In genomic region chr17:73912360-73912746, GRCh38 we compare ENCODE assay signal across 37 cellular contexts.
"Had no signal": no experiment of that assay in that cellular context is flagged by ENCODE, and none has a peak within 500 bp of the region (broad histone marks: within the 10 kb centered on the region; RNA-seq: fewer than 3 reads in every experiment).

No MANE protein-coding gene starts in this region.

- H3K27ac Mint-ChIP-seq: activated B cell treated with CpG ODN at 0.5 μM for 24 hours; activated CD4-positive, alpha-beta memory T cell treated with anti-CD3 and anti-CD28 coated beads, Interleukin-2, amount 10 ng/mL, durations not matched to agents 7 days and 5 days; activated CD4-positive, alpha-beta T cell treated with anti-CD3 and anti-CD28 coated beads, Interleukin-2, amount 10 ng/mL, durations not matched to agents 24 days and 14 days; activated CD8-positive, alpha-beta memory T cell treated with anti-CD3 and anti-CD28 coated beads, Interleukin-2, amount 10 ng/mL, durations not matched to agents 7 days and 5 days; activated CD8-positive, alpha-beta T cell treated with anti-CD3 and anti-CD28 coated beads, Interleukin-2, amount 10 ng/mL, durations not matched to agents 7 days and 5 days; activated naive CD4-positive, alpha-beta T cell treated with anti-CD3 and anti-CD28 coated beads, Interleukin-2, amount 10 ng/mL, durations not matched to agents 7 days and 5 days; activated naive CD4-positive, alpha-beta T cell treated with anti-CD3 and anti-CD28 coated beads, Interleukin-2, amount 50 U/mL, for 24 hours; activated naive CD8-positive, alpha-beta T cell; activated naive CD8-positive, alpha-beta T cell treated with anti-CD3 and anti-CD28 coated beads, Interleukin-2, amount 10 ng/mL, durations not matched to agents 7 days and 5 days; activated naive CD8-positive, alpha-beta T cell treated with anti-CD3 and anti-CD28 coated beads, Interleukin-2, amount 50 U/mL, for 24 hours; activated T-cell treated with anti-CD3 and anti-CD28 coated beads, Interleukin-2, amount 50 U/mL, for 24 hours; activated T-helper 2 cell treated with anti-CD3 and anti-CD28 coated beads, Interferon-gamma antibody, Interleukin-2, Interleukin-4, amounts not matched to agents 10 μg/mL and 5 μg/mL and 100 μg/mL, durations not matched to agents 14 hours and 24 hours and 36 hours; T-helper 1 cell treated with Interleukin-12 subunit alpha and Interleukin-12 subunit beta and Interleukin-4 antibody, amounts not matched to agents 30 μg/mL and 1 μg/mL, for 36 hours; T-helper 2 cell treated with Interferon-gamma antibody and Interleukin-4, amounts not matched to agents 5 μg/mL and 100 μg/mL, for 36 hours had no signal

- H3K27me3 ChIP-seq: ascending aorta had no signal

- ATAC-seq: activated CD8-positive, alpha-beta memory T cell treated with anti-CD3 and anti-CD28 coated beads, Interleukin-2, amount 10 ng/mL, durations not matched to agents 7 days and 5 days; activated CD8-positive, alpha-beta T cell treated with anti-CD3 and anti-CD28 coated beads, Interleukin-2, amount 10 ng/mL, durations not matched to agents 7 days and 5 days; activated naive CD8-positive, alpha-beta T cell treated with anti-CD3 and anti-CD28 coated beads, Interleukin-2, amount 50 U/mL, for 24 hours had no signal

- H3K4me1 ChIP-seq: ascending aorta had no signal

- DNase-seq: activated B cell treated with CpG ODN at 0.5 μM for 24 hours; activated CD4-positive, alpha-beta memory T cell treated with anti-CD3 and anti-CD28 coated beads, Interleukin-2, amount 10 ng/mL, durations not matched to agents 7 days and 5 days; activated CD4-positive, alpha-beta T cell treated with anti-CD3 and anti-CD28 coated beads for 4 hours; activated CD4-positive, alpha-beta T cell treated with anti-CD3 and anti-CD28 coated beads, Interleukin-2, amount 10 ng/mL, durations not matched to agents 24 days and 14 days; activated CD4-positive, alpha-beta T cell treated with anti-CD3 and anti-CD28 coated beads, Interleukin-2, amount 50 U/mL, for 48 hours; activated CD4-positive, CD25-positive, alpha-beta regulatory T cell treated with anti-CD3 and anti-CD28 coated beads, Interleukin-2, amount 50 U/mL, for 72 hours; activated CD8-positive, alpha-beta memory T cell treated with anti-CD3 and anti-CD28 coated beads for 24 hours; activated CD8-positive, alpha-beta memory T cell treated with anti-CD3 and anti-CD28 coated beads, Interleukin-2, amount 10 ng/mL, durations not matched to agents 7 days and 5 days; activated CD8-positive, alpha-beta memory T cell treated with anti-CD3 and anti-CD28 coated beads, Interleukin-2, amount 50 U/mL, for 48 hours; activated CD8-positive, alpha-beta T cell treated with anti-CD3 and anti-CD28 coated beads, Interleukin-2, amount 10 ng/mL, durations not matched to agents 7 days and 5 days; activated effector memory CD4-positive, alpha-beta T cell treated with Interleukin-2 at 50 U/mL for 16 hours; activated gamma-delta T cell; activated naive CD4-positive, alpha-beta T cell treated with anti-CD3 and anti-CD28 coated beads, Interleukin-2, amount 10 ng/mL, durations not matched to agents 7 days and 5 days; activated naive CD4-positive, alpha-beta T cell treated with Interleukin-2 at 50 U/mL for 16 hours; activated naive CD8-positive, alpha-beta T cell treated with anti-CD3 and anti-CD28 coated beads, Interleukin-2, amount 10 ng/mL, durations not matched to agents 7 days and 5 days; activated naive CD8-positive, alpha-beta T cell treated with anti-CD3 and anti-CD28 coated beads, Interleukin-2, amount 50 U/mL, for 24 hours; activated T-cell treated with anti-CD3 and anti-CD28 coated beads, Interleukin-2, amount 50 U/mL, for 24 hours; activated T-cell treated with anti-CD3 and anti-CD28 coated beads, Interleukin-2, amount 50 U/mL, for 48 hours; amygdala; anterior cingulate cortex; caudate nucleus; cerebellar nuclear complex; T-helper 1 cell; T-helper 2 cell; T-helper 9 cell had no signal

- H3K27ac ChIP-seq: ascending aorta, cardiac muscle cell, VCaP had no signal

- H3K4me1 Mint-ChIP-seq: activated B cell treated with CpG ODN at 0.5 μM for 24 hours; activated CD4-positive, alpha-beta memory T cell treated with anti-CD3 and anti-CD28 coated beads, Interleukin-2, amount 10 ng/mL, durations not matched to agents 7 days and 5 days; activated CD4-positive, alpha-beta T cell treated with anti-CD3 and anti-CD28 coated beads, Interleukin-2, amount 10 ng/mL, durations not matched to agents 24 days and 14 days; activated CD8-positive, alpha-beta memory T cell treated with anti-CD3 and anti-CD28 coated beads, Interleukin-2, amount 10 ng/mL, durations not matched to agents 7 days and 5 days; activated naive CD4-positive, alpha-beta T cell treated with anti-CD3 and anti-CD28 coated beads, Interleukin-2, amount 10 ng/mL, durations not matched to agents 7 days and 5 days; activated naive CD4-positive, alpha-beta T cell treated with anti-CD3 and anti-CD28 coated beads, Interleukin-2, amount 50 U/mL, for 24 hours; activated naive CD8-positive, alpha-beta T cell treated with anti-CD3 and anti-CD28 coated beads, Interleukin-2, amount 50 U/mL, for 24 hours; central memory CD8-positive, alpha-beta T cell had no signal

- FAIRE-seq: bronchial epithelial cell, TTC549 had no signal

- H3K9me3 Mint-ChIP-seq: activated CD4-positive, alpha-beta T cell treated with anti-CD3 and anti-CD28 coated beads, Interleukin-2, amount 10 ng/mL, durations not matched to agents 24 days and 14 days; T-helper 1 cell treated with Interleukin-12 subunit alpha and Interleukin-12 subunit beta and Interleukin-4 antibody, amounts not matched to agents 30 μg/mL and 1 μg/mL, for 36 hours; T-helper 2 cell treated with Interferon-gamma antibody and Interleukin-4, amounts not matched to agents 5 μg/mL and 100 μg/mL, for 36 hours had no signal

- H3K36me3 ChIP-seq: ascending aorta, cardiac muscle cell had no signal

- H3K9me3 ChIP-seq: ascending aorta had no signal

- H3K4me3 Mint-ChIP-seq: activated B cell treated with CpG ODN at 0.5 μM for 24 hours; activated CD4-positive, alpha-beta memory T cell treated with anti-CD3 and anti-CD28 coated beads, Interleukin-2, amount 10 ng/mL, durations not matched to agents 7 days and 5 days; activated CD4-positive, alpha-beta T cell treated with anti-CD3 and anti-CD28 coated beads, Interleukin-2, amount 10 ng/mL, durations not matched to agents 24 days and 14 days; activated CD8-positive, alpha-beta memory T cell treated with anti-CD3 and anti-CD28 coated beads, Interleukin-2, amount 10 ng/mL, durations not matched to agents 7 days and 5 days; activated CD8-positive, alpha-beta T cell treated with anti-CD3 and anti-CD28 coated beads, Interleukin-2, amount 10 ng/mL, durations not matched to agents 7 days and 5 days; activated naive CD4-positive, alpha-beta T cell treated with anti-CD3 and anti-CD28 coated beads, Interleukin-2, amount 10 ng/mL, durations not matched to agents 7 days and 5 days; activated naive CD4-positive, alpha-beta T cell treated with anti-CD3 and anti-CD28 coated beads, Interleukin-2, amount 50 U/mL, for 24 hours; activated naive CD8-positive, alpha-beta T cell; activated naive CD8-positive, alpha-beta T cell treated with anti-CD3 and anti-CD28 coated beads, Interleukin-2, amount 10 ng/mL, durations not matched to agents 7 days and 5 days; activated naive CD8-positive, alpha-beta T cell treated with anti-CD3 and anti-CD28 coated beads, Interleukin-2, amount 50 U/mL, for 24 hours; activated T-cell treated with anti-CD3 and anti-CD28 coated beads, Interleukin-2, amount 50 U/mL, for 24 hours; brain; central memory CD8-positive, alpha-beta T cell; T-helper 1 cell treated with Interleukin-12 subunit alpha and Interleukin-12 subunit beta and Interleukin-4 antibody, amounts not matched to agents 30 μg/mL and 1 μg/mL, for 36 hours; T-helper 2 cell treated with Interferon-gamma antibody and Interleukin-4, amounts not matched to agents 5 μg/mL and 100 μg/mL, for 36 hours had no signal

- H3K4me3 ChIP-seq: ascending aorta, cardiac muscle cell had no signal
